11 cellular contexts compared by ENCODE assay signal in the genomic region with DNA sequence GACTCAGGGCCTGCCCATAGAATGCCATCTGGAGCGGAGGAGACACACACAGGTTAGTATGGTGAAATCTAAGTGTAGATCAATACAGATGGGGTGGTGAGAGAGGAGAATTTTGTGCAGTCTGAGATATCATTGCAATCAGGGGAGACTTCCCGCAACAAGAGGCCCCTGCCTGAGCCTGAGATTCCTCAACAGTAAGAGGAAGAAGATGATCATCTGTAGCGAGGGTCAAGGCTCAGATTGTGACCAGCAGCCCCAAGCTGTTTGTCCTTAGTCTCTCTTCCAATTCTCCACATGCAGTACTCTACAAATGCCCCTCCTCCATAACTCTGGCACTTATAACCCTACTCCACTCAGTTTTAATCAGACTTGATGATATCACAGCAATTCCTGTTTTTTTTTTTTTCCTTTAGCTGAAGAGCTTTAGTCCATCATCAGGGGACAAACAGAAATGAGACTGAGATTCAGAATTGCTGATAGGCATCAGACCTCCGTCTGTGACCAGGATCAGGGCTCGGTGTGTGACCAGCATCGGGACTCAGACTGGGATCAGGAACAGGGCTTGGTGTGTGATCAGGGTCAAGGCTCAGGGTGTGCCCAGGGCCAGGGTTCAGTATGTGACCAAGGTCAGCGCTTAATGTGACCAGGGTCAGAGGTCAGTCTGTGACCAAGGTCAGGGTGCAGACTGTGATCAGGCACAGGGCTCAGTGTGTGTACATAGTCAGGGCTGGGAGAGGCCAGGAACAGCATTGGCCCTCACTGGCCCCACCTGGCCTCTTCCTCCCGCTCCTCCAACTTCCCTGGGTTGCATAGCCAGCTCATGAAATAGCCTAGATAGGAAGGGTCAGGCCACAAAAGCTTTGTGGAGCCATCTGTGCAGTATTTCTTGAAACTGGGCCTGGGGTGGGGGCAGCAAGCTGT. TPM values are rescaled to one million over a fixed set of nuclear protein-coding genes. Genes with fewer than 3 reads are reported as not detected.
DNase-seq lines count a peak whose midpoint lies in the region; ATAC-seq and TF ChIP-seq lines count a peak whose summit lies in the region.
"Had no signal": no experiment of that assay in that cellular context is flagged by ENCODE, and none has a peak within 500 bp of the region (broad histone marks: within the 10 kb centered on the region; RNA-seq: fewer than 3 reads in every experiment).

No MANE protein-coding gene starts in this region.

- H3K27ac Mint-ChIP-seq in CD8-positive, alpha-beta memory T cell, result peak overlapping the region; percentile 32 to 94 (median 62)

- H3K4me3 ChIP-seq in CD8-positive, alpha-beta memory T cell (ENCODE audit: low read length), result no peak overlapping the region
- H3K4me3 ChIP-seq in heart right ventricle, result no peak overlapping the region
- peak overlapping the region; percentile 42 for H3K4me3 ChIP-seq in skeletal muscle satellite cell (ENCODE audit: low read length)

- peak overlapping the region; percentile 72 for H3K4me2 ChIP-seq in skeletal muscle satellite cell (ENCODE audit: low read length)

- intact Hi-C loops in heart right ventricle (cut with DNase I), result loop anchor here in 1 of 10 donors (5.0 kb wide), 1 partner anchor 1062 kb away; no protein-coding TSS in a partner anchor

- ATAC-seq in SK-N-SH treated with all-trans-retinoic acid at 6 μM for 48 hours (peak; percentile 44), heart right ventricle (peak in 7 of 8 donors; percentile 4 to 61 (median 24)), GM21825 (IDR thresholded peaks at IDR 0.05; ENCODE audit: unreplicated experiment) (no peak)
- ATAC-seq: natural killer cell had no signal

- no peaks in the 10 kb centered on the region for H3K36me3 Mint-ChIP-seq in CD8-positive, alpha-beta memory T cell
- H3K36me3 Mint-ChIP-seq: natural killer cell had no signal

- no peaks in the 10 kb centered on the region for H3K9me3 Mint-ChIP-seq in CD8-positive, alpha-beta memory T cell
- H3K9me3 Mint-ChIP-seq: natural killer cell had no signal

- no peak for TF ChIP-seq CTCF in heart right ventricle (IDR thresholded peaks at IDR 0.05)

- no peaks in the 10 kb centered on the region for H3K27me3 Mint-ChIP-seq in CD8-positive, alpha-beta memory T cell

- H3K36me3 ChIP-seq in CD8-positive, alpha-beta memory T cell (ENCODE audit: insufficient read depth, low read length), result no peaks in the 10 kb centered on the region
- H3K36me3 ChIP-seq in heart right ventricle (peaks cover 0 to 5% (median 0%) of the 10 kb centered on the region in 9 donors), skeletal muscle satellite cell (ENCODE audit: insufficient read depth, low read length) (peaks cover 39% of the 10 kb centered on the region)

- CTCF ChIA-PET in CD8-positive, alpha-beta memory T cell (lab: Charles Lee), result interaction anchor here (0.9 to 2.1 kb wide), 5 partner anchors 10 to 33 kb away, joined by 3 to 7 read pairs (median 3); no protein-coding TSS in a partner anchor

- peak overlapping the region; percentile 73 for H3K9ac ChIP-seq in skeletal muscle satellite cell (ENCODE audit: low read depth, low read length)

- H3K27me3 ChIP-seq in CD8-positive, alpha-beta memory T cell (ENCODE audit: insufficient read depth, low read length, poor library complexity, severe bottlenecking), result no peaks in the 10 kb centered on the region
- H3K27me3 ChIP-seq in heart right ventricle (no peaks in the 10 kb centered on the region), skeletal muscle satellite cell (ENCODE audit: control insufficient read depth, insufficient read depth, low read length) (no peaks in the 10 kb centered on the region)

- DNase-seq in CD8-positive, alpha-beta memory T cell, result no peak
- no peak for DNase-seq in heart right ventricle
- DNase-seq in RKO (ENCODE audit: low spot score), result no peak
- DNase-seq in NCI-H1694 (lab: John Stamatoyannopoulos, UW), result no peak
- DNase-seq in central memory CD4-positive, alpha-beta T cell, result no peak
- DNase-seq: activated gamma-delta T cell, natural killer cell, NCI-H187 had no signal

- POLR2A ChIA-PET in CD8-positive, alpha-beta memory T cell (lab: Charles Lee), result interaction anchor here (0.6 kb wide), 1 partner anchor 19 kb away, joined by 4 read pairs; no protein-coding TSS in a partner anchor

- peaks cover 20% of the 10 kb centered on the region for H3K4me1 ChIP-seq in CD8-positive, alpha-beta memory T cell (ENCODE audit: insufficient read depth, low read length)
- H3K4me1 ChIP-seq in heart right ventricle (peaks cover 12 to 73% (median 35%) of the 10 kb centered on the region in 9 donors), skeletal muscle satellite cell (ENCODE audit: control insufficient read depth, insufficient read depth, low read length) (peaks cover 55% of the 10 kb centered on the region)

- no peak overlapping the region for H3K4me3 Mint-ChIP-seq in CD8-positive, alpha-beta memory T cell
- H3K4me3 Mint-ChIP-seq: natural killer cell had no signal

- no peak overlapping the region for H3K27ac ChIP-seq in CD8-positive, alpha-beta memory T cell (ENCODE audit: low read depth, low read length)
- peak overlapping the region in 8 of 10 donors; percentile 10 to 86 (median 42) for H3K27ac ChIP-seq in heart right ventricle

- no peaks in the 10 kb centered on the region for H3K9me3 ChIP-seq in CD8-positive, alpha-beta memory T cell (ENCODE audit: low read length)
- no peaks in the 10 kb centered on the region for H3K9me3 ChIP-seq in heart right ventricle
- no peaks in the 10 kb centered on the region for H3K9me3 ChIP-seq in skeletal muscle satellite cell (replicated peaks; ENCODE audit: low read length)

- H3K4me1 Mint-ChIP-seq in CD8-positive, alpha-beta memory T cell, result peaks cover 16 to 33% (median 18%) of the 10 kb centered on the region in 3 donors

- 80 to 81% methylated on average over 8 of the region's 8 CpGs for WGBS in heart right ventricle, 2 donors

TF ChIP-seq in SK-N-SH treated with all-trans-retinoic acid at 6 μM for 48 hours, 23 proteins besides CTCF, POLR2A, EP300 and RAD21 (continues in another document):
- TF ChIP-seq GLIS3 (CRISPR knock-in tag; IDR thresholded peaks at IDR 0.05) (no peak), CSDC2 (CRISPR knock-in tag; IDR thresholded peaks at IDR 0.05) (no peak), ISL1 (CRISPR knock-in tag; IDR thresholded peaks at IDR 0.05) (no peak), ZC3H10 (CRISPR knock-in tag; IDR thresholded peaks at IDR 0.05) (no peak), ZFP3 (CRISPR knock-in tag; IDR thresholded peaks at IDR 0.05) (no peak), ZNF565 (CRISPR knock-in tag; conservative IDR thresholded peaks at IDR 0.05; ENCODE audit: low read depth) (no peak), SNAI2 (CRISPR knock-in tag; IDR thresholded peaks at IDR 0.05) (no peak), ESRRG (CRISPR knock-in tag; IDR thresholded peaks at IDR 0.05) (no peak)
- TF ChIP-seq, protein P1, sequence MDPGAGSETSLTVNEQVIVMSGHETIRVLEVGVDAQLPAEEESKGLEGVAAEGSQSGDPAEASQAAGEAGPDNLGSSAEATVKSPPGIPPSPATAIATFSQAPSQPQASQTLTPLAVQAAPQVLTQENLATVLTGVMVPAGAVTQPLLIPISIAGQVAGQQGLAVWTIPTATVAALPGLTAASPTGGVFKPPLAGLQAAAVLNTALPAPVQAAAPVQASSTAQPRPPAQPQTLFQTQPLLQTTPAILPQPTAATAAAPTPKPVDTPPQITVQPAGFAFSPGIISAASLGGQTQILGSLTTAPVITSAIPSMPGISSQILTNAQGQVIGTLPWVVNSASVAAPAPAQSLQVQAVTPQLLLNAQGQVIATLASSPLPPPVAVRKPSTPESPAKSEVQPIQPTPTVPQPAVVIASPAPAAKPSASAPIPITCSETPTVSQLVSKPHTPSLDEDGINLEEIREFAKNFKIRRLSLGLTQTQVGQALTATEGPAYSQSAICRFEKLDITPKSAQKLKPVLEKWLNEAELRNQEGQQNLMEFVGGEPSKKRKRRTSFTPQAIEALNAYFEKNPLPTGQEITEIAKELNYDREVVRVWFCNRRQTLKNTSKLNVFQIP (CRISPR knock-in tag; IDR thresholded peaks at IDR 0.05; ENCODE audit: borderline replicate concordance, low read depth), result no peak
- TF ChIP-seq, protein P2, sequence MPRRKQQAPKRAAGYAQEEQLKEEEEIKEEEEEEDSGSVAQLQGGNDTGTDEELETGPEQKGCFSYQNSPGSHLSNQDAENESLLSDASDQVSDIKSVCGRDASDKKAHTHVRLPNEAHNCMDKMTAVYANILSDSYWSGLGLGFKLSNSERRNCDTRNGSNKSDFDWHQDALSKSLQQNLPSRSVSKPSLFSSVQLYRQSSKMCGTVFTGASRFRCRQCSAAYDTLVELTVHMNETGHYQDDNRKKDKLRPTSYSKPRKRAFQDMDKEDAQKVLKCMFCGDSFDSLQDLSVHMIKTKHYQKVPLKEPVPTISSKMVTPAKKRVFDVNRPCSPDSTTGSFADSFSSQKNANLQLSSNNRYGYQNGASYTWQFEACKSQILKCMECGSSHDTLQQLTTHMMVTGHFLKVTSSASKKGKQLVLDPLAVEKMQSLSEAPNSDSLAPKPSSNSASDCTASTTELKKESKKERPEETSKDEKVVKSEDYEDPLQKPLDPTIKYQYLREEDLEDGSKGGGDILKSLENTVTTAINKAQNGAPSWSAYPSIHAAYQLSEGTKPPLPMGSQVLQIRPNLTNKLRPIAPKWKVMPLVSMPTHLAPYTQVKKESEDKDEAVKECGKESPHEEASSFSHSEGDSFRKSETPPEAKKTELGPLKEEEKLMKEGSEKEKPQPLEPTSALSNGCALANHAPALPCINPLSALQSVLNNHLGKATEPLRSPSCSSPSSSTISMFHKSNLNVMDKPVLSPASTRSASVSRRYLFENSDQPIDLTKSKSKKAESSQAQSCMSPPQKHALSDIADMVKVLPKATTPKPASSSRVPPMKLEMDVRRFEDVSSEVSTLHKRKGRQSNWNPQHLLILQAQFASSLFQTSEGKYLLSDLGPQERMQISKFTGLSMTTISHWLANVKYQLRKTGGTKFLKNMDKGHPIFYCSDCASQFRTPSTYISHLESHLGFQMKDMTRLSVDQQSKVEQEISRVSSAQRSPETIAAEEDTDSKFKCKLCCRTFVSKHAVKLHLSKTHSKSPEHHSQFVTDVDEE (CRISPR knock-in tag; IDR thresholded peaks at IDR 0.05), result no peak

RNA-seq across cellular contexts. Expression of a gene that starts 14.1 kb away (rescaled TPM):
- 1 to 10 TPM; 1.3 to 1.5 TPM for total RNA-seq in CD8-positive, alpha-beta memory T cell
- 3.1 TPM for polyA plus RNA-seq in CD8-positive, alpha-beta memory T cell
- 10 to 100 TPM; 11.2 to 60.2 (median 26.3) TPM for total RNA-seq in heart right ventricle
- 10 to 100 TPM; 41.4 to 66.6 TPM for polyA plus RNA-seq in heart right ventricle
- total RNA-seq in skeletal muscle satellite cell (2012; rRNA removed), result 68.4 and 222 TPM in 2 replicates

RNA-seq across cellular contexts. Expression of a gene that starts 51.8 kb away (rescaled TPM):
- 10 to 100 TPM; 13.2 to 13.3 TPM for total RNA-seq in CD8-positive, alpha-beta memory T cell
- 8.6 TPM for polyA plus RNA-seq in CD8-positive, alpha-beta memory T cell
- total RNA-seq in heart right ventricle, result 10 to 100 TPM; 21.1 to 38.4 (median 27.2) TPM
- 10 to 100 TPM; 33.1 to 35.0 TPM for polyA plus RNA-seq in heart right ventricle
- total RNA-seq in skeletal muscle satellite cell (2012; rRNA removed), result 15.7 and 20.5 TPM in 2 replicates

RNA-seq across cellular contexts. Expression of a gene that starts 54.2 kb away (rescaled TPM):
- 10 to 100 TPM; 35.5 to 37.4 TPM for total RNA-seq in CD8-positive, alpha-beta memory T cell
- 32.3 TPM for polyA plus RNA-seq in CD8-positive, alpha-beta memory T cell
- total RNA-seq in heart right ventricle, result 10 to 100 TPM; 17.9 to 50.1 (median 22.5) TPM
- 10 to 100 TPM; 18.4 to 32.0 TPM for polyA plus RNA-seq in heart right ventricle
- 51.2 and 58.1 TPM in 2 replicates for total RNA-seq in skeletal muscle satellite cell (2012; rRNA removed)

Comparison
In these comparisons a context has a peak if more than half of its experiments do, and no peak if none do; other contexts are left out.
1. RNA of a gene that starts 14.1 kb away (total RNA-seq): 11.2 to 60.2 TPM in heart right ventricle; 1.3 to 1.5 TPM in CD8-positive, alpha-beta memory T cell; every median in the first group is over 4 times any median in the second.